2 cellular contexts compared by ENCODE assay signal in genomic region chr10:33612551-33612950, GRCh38.
A peak's percentile ranks its signal among the peaks of the same experiment; 100 is the strongest.
TF ChIP-seq lines count a peak whose summit lies in the region.

No MANE protein-coding gene starts in this region.

TF ChIP-seq in GM12878, 131 proteins besides CTCF, POLR2A, EP300 and RAD21 (continued from another document and continues in another):
- TF ChIP-seq USF2 (IDR thresholded peaks at IDR 0.05; ENCODE audit: borderline replicate concordance, low read depth, low read length) = no peak
- no peak for TF ChIP-seq MAX (IDR thresholded peaks at IDR 0.05; ENCODE audit: low read depth, low read length)
- no peak for TF ChIP-seq USF1 (IDR thresholded peaks at IDR 0.05; ENCODE audit: borderline replicate concordance, extremely low read length, insufficient read depth, low read depth, low read length)
- no peak for TF ChIP-seq LARP7 (IDR thresholded peaks at IDR 0.05)
- no peak for TF ChIP-seq PBX3 (IDR thresholded peaks at IDR 0.05; ENCODE audit: insufficient replicate concordance, low read depth, low read length)
- TF ChIP-seq PAX5 (IDR thresholded peaks at IDR 0.05; ENCODE audit: borderline replicate concordance, low read depth, low read length) = no peak
- no peak for TF ChIP-seq MYB (IDR thresholded peaks at IDR 0.05; ENCODE audit: borderline replicate concordance, low read depth, low read length)
- TF ChIP-seq ETV6 (conservative IDR thresholded peaks at IDR 0.05 in 1 of 2, IDR thresholded peaks at IDR 0.05 in 1 of 2; ENCODE audit: borderline replicate concordance in 1 of 2, low read depth in 1 of 2) = no peak
- TF ChIP-seq RFX5 (IDR thresholded peaks at IDR 0.05; ENCODE audit: low read depth, low read length) = no peak
- 0 out of 2 replicates have a peak, but pooled peaks have one; percentile 30 for TF ChIP-seq MXI1 (IDR thresholded peaks at IDR 0.05; ENCODE audit: low read depth, low read length)
- no peak for TF ChIP-seq TBL1XR1 (IDR thresholded peaks at IDR 0.05; ENCODE audit: low read depth, low read length)
- no peak for TF ChIP-seq ZNF687 (IDR thresholded peaks at IDR 0.05)
- TF ChIP-seq ELK1 (IDR thresholded peaks at IDR 0.05; ENCODE audit: low read depth, low read length) = no peak
- no peak for TF ChIP-seq NBN (IDR thresholded peaks at IDR 0.05)

TF ChIP-seq in liver, 16 proteins besides CTCF, POLR2A, EP300 and RAD21 (continued from another document):
- TF ChIP-seq MAX (IDR thresholded peaks at IDR 0.05) (peak; percentile 43), ZBTB33 (IDR thresholded peaks at IDR 0.05) (no peak), ATF3 (IDR thresholded peaks at IDR 0.05) (peak; percentile 96)
